7 cellular contexts compared by ENCODE assay signal in the genomic region with DNA sequence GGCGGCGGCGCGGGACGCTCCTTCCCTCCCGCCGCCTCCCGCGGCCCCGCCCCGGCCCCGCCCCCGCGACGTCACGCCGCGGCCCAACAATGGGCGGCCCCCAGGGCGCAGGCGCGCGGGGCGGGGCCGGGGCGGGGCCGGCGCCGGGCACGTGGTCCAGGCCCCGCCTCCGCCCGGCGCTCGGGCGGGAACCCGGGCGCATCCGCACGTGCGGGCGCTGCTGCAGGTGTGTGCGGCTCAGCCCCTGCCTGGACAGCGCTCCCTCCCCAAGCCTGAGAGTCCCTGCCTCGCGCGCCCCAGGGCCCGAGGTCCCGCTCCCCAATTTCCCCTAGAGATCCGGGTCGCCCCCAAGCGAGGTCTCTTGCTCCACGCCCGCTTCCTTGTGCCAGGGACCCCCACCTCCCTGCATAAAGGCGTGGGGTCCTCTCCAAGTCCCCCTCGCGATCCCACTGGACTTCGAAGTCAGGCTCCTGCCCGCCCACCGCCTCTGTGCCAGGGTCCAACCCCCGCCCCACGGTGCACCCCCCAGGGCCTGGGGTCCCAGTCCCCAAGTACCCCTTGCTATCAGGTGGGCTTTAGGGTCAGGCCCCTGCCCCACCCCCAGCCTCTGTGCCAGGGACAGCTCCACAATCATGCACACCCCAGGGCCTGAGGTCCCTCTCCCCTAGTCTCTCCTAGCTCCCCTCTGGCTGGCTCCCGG. TPM values are rescaled to one million over a fixed set of nuclear protein-coding genes. Genes with fewer than 3 reads are reported as not detected.
DNase-seq lines count a peak whose midpoint lies in the region; ATAC-seq and TF ChIP-seq lines count a peak whose summit lies in the region.

A gene (minus strand): TSS at position 6 of the 700 bp plus-strand sequence. CDS start 267 bp downstream, outside the sequence.

- H3K9me3 ChIP-seq in RWPE2 (ENCODE audit: severe bottlenecking) (no peaks in the 10 kb centered on the region), neural progenitor cell (ENCODE audit: low read depth) (no peaks in the 10 kb centered on the region)

- peaks cover 41% of the 10 kb centered on the region for H3K79me2 ChIP-seq in neural progenitor cell (ENCODE audit: low read depth)

- H3K36me3 ChIP-seq in RWPE2 (ENCODE audit: low read depth) (0 out of 2 replicates have a peak, but pooled peaks cover 5% of the 10 kb centered on the region), neural progenitor cell (no peaks in the 10 kb centered on the region)

- peaks cover 17% of the 10 kb centered on the region for H3K27me3 Mint-ChIP-seq in neural progenitor cell (ENCODE audit: insufficient read depth, low read depth)
- H3K27me3 Mint-ChIP-seq in stimulated activated naive CD8-positive, alpha-beta T cell treated with anti-CD3 and anti-CD28 coated beads, Interleukin-15, Interleukin-2, amounts not matched to agents 100 ng/mL and 50 ng/mL, for 24 hours, result peaks cover 7% of the 10 kb centered on the region

- peaks cover 12% of the 10 kb centered on the region for H3K4me1 Mint-ChIP-seq in neural progenitor cell
- peaks cover 6% of the 10 kb centered on the region for H3K4me1 Mint-ChIP-seq in stimulated activated naive CD8-positive, alpha-beta T cell treated with anti-CD3 and anti-CD28 coated beads, Interleukin-15, Interleukin-2, amounts not matched to agents 100 ng/mL and 50 ng/mL, for 24 hours (ENCODE audit: low read depth)

- H3K4me2 ChIP-seq in neural progenitor cell, result peak within 1 kb of the TSS; percentile 91

- ATAC-seq in GM18505 (IDR thresholded peaks at IDR 0.05; ENCODE audit: unreplicated experiment) (peak; percentile 69), HG03520 (IDR thresholded peaks at IDR 0.05; ENCODE audit: unreplicated experiment) (peak; percentile 53), RWPE2 (ENCODE audit: low read depth) (peak; percentile 42; the same call in 2 of the 3 replicates)

- H2AFZ ChIP-seq in neural progenitor cell (replicated peaks), result no peak within 1 kb of the TSS

- H3K4me3 Mint-ChIP-seq in neural progenitor cell, result peak within 1 kb of the TSS; percentile 85
- peak within 1 kb of the TSS; percentile 41 for H3K4me3 Mint-ChIP-seq in stimulated activated naive CD8-positive, alpha-beta T cell treated with anti-CD3 and anti-CD28 coated beads, Interleukin-15, Interleukin-2, amounts not matched to agents 100 ng/mL and 50 ng/mL, for 24 hours

- no peak for TF ChIP-seq CTCF in RWPE2 (IDR thresholded peaks at IDR 0.05; ENCODE audit: poor library complexity, severe bottlenecking)
- TF ChIP-seq CTCF in fibroblast of pulmonary artery (IDR thresholded peaks at IDR 0.05; ENCODE audit: low read length, missing control alignments), result no peak
- TF ChIP-seq CTCF in neural progenitor cell (IDR thresholded peaks at IDR 0.05), result no peak

- H4K20me1 ChIP-seq in neural progenitor cell (ENCODE audit: low read depth), result peaks cover 41% of the 10 kb centered on the region

- peak within 1 kb of the TSS; percentile 86 for H3K9ac ChIP-seq in neural progenitor cell

- H3K4me3 ChIP-seq in RWPE2 (ENCODE audit: severe bottlenecking) (peak within 1 kb of the TSS; percentile 97), fibroblast of pulmonary artery (replicated peaks; ENCODE audit: low read depth, low read length) (peak within 1 kb of the TSS; percentile 71), neural progenitor cell (peak within 1 kb of the TSS; percentile 76)

- peaks cover 3% of the 10 kb centered on the region for H3K9me3 Mint-ChIP-seq in neural progenitor cell
- H3K9me3 Mint-ChIP-seq in stimulated activated naive CD8-positive, alpha-beta T cell treated with anti-CD3 and anti-CD28 coated beads, Interleukin-15, Interleukin-2, amounts not matched to agents 100 ng/mL and 50 ng/mL, for 24 hours, result no peaks in the 10 kb centered on the region

- H3K4me1 ChIP-seq in RWPE2 (ENCODE audit: insufficient read depth, poor library complexity, severe bottlenecking), result no peaks in the 10 kb centered on the region
- H3K4me1 ChIP-seq in neural progenitor cell, result peaks cover 11% of the 10 kb centered on the region

- TF ChIP-seq POLR2A in GM18505 (IDR thresholded peaks at IDR 0.05; ENCODE audit: borderline replicate concordance, extremely low read depth, insufficient read depth, insufficient read length), result no peak

- peaks cover 14% of the 10 kb centered on the region for H3F3A ChIP-seq in neural progenitor cell (ENCODE audit: low read depth)

- H3K27ac Mint-ChIP-seq in neural progenitor cell, result no peak within 1 kb of the TSS
- no peak within 1 kb of the TSS for H3K27ac Mint-ChIP-seq in stimulated activated naive CD8-positive, alpha-beta T cell treated with anti-CD3 and anti-CD28 coated beads, Interleukin-15, Interleukin-2, amounts not matched to agents 100 ng/mL and 50 ng/mL, for 24 hours

- H3K36me3 Mint-ChIP-seq in neural progenitor cell, result peaks cover 7% of the 10 kb centered on the region
- no peaks in the 10 kb centered on the region for H3K36me3 Mint-ChIP-seq in stimulated activated naive CD8-positive, alpha-beta T cell treated with anti-CD3 and anti-CD28 coated beads, Interleukin-15, Interleukin-2, amounts not matched to agents 100 ng/mL and 50 ng/mL, for 24 hours (ENCODE audit: low read depth)

- DNase-seq in RWPE2 (ENCODE audit: low spot score), result no peak
- DNase-seq in activated gamma-delta T cell (lab: John Stamatoyannopoulos, UW), result peak; percentile 76
- peak; percentile 62 for DNase-seq in fibroblast of pulmonary artery (ENCODE audit: low read depth)
- peak; percentile 90 for DNase-seq in neural progenitor cell (ENCODE audit: low spot score)

- H3K27ac ChIP-seq in RWPE2 (ENCODE audit: poor library complexity, severe bottlenecking) (peak within 1 kb of the TSS; percentile 57), neural progenitor cell (peak within 1 kb of the TSS; percentile 89)

- H3K27me3 ChIP-seq in RWPE2 (ENCODE audit: insufficient read depth, poor library complexity, severe bottlenecking) (no peaks in the 10 kb centered on the region), neural progenitor cell (peaks cover 23% of the 10 kb centered on the region)

RNA-seq across cellular contexts. Expression of the gene that starts here (rescaled TPM):
- total RNA-seq in neural progenitor cell (ENCODE audit: low replicate concordance), result 15.9 and 87.3 TPM in 2 replicates
